1 cellular context compared by ENCODE assay signal in the genomic region with DNA sequence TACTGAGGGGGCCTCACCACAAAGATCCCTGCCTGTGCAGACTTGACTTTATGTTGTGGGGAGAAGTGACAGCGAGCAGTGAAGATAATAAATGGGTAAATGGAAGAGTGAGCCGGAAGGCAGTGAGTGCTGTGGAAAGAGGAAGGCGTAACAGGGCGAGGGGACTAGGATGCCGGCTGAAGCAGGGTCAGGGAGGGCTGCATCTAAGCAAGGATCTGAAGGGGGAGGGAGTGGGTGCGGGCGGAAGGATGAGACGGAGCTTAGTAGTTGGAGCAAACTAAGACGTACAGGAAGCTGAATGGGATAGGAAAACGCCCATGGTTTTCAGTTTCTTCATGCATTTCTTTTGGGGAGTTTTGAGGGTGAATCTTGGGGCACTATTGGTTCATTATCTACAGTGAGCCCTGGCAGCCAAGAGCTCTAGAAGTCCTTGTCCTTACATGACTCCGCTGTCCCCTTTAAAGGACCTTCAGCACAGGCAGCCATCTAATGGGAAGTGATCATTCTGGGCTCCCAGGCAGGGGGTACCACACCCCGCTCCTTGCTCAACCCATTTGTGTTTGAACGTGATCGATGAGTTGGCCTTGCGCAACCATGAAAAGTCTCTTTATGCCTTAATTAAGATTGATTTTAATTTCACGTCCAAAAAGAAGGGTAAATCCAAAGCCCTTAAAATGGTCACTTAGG.
TF ChIP-seq lines count a peak whose summit lies in the region.

No MANE protein-coding gene starts in this region.

TF ChIP-seq in Ishikawa, 13 proteins besides CTCF, POLR2A, EP300 and RAD21:
- 0 out of 2 replicates have a peak, but pooled peaks have one; percentile 33 for TF ChIP-seq CEBPB (IDR thresholded peaks at IDR 0.05)
- no peak for TF ChIP-seq FOXM1 (IDR thresholded peaks at IDR 0.05; ENCODE audit: borderline replicate concordance, low read depth)
TF ChIP-seq in Ishikawa: peak in this region for 1.
